ENCODE assay signal across 1 cellular context in the genomic region with DNA sequence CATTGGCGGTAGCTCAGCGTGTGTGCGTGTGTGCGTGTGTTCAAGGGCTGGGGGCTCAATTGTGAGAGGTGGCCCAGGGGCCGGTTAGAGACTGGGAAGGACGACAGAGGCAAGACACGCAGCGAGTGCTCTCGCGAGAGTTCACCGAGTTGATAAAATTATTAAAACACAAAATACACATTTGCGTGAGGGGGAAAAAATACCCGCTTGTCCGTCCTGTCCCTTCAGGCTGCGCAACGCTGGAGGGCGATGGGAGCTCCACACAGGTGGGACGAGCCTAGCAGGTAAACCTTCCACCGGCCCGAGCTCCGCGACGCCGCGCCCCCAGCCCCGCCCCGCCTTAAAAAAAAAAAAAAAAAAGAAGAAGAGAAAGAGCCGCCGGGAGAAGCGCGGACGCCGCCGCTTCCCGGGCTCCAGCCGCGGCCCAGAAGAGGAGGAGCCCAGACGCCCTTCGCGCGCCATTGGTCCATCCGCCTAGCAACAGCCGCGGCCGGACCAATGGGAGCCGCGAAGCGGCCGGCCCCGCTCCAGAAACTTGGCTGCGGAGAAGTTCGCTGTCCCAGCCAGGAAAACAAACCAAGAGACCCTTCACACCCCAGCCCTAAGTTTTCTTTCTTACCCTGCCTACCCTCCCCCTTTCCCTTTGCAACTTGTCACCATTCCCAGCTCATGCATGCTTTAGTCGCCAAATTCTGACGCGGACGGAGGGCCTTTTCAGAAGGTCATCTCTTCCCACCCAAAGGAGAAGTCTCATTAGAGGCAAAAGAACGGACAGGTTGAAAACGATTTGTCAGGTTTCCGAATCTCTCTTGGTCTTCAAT.
A peak's percentile ranks its signal among the peaks of the same experiment; 100 is the strongest.
TF ChIP-seq lines count a peak whose summit lies in the region.

No MANE protein-coding gene starts in this region.

TF ChIP-seq in K562, 482 proteins besides CTCF, POLR2A, EP300 and RAD21 (continued from another document and continues in another):
- TF ChIP-seq, protein P1, sequence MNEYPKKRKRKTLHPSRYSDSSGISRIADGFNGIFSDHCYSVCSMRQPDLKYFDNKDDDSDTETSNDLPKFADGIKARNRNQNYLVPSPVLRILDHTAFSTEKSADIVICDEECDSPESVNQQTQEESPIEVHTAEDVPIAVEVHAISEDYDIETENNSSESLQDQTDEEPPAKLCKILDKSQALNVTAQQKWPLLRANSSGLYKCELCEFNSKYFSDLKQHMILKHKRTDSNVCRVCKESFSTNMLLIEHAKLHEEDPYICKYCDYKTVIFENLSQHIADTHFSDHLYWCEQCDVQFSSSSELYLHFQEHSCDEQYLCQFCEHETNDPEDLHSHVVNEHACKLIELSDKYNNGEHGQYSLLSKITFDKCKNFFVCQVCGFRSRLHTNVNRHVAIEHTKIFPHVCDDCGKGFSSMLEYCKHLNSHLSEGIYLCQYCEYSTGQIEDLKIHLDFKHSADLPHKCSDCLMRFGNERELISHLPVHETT (CRISPR knock-in tag; conservative IDR thresholded peaks at IDR 0.05 in 1 of 2, IDR thresholded peaks at IDR 0.05 in 1 of 2): 0 out of 4 replicates have a peak, but pooled peaks of 1 of the 2 experiments have one; percentile 31
- TF ChIP-seq MGA (IDR thresholded peaks at IDR 0.05) (peak; percentile 32; the same call in 1 of the 2 replicates), CTBP1 (IDR thresholded peaks at IDR 0.05; ENCODE audit: borderline replicate concordance) (no peak), NEUROD1 (IDR thresholded peaks at IDR 0.05; ENCODE audit: borderline replicate concordance, low read depth, low read length, partially characterized antibody) (peak; percentile 15), XRCC5 (IDR thresholded peaks at IDR 0.05; ENCODE audit: low read depth, low read length) (0 out of 2 replicates have a peak, but pooled peaks have one; percentile 22), E2F6 (IDR thresholded peaks at IDR 0.05; ENCODE audit: borderline replicate concordance in 1 of 2, extremely low read depth in 1 of 2, insufficient read depth in 1 of 2, insufficient read length in 1 of 2, low read depth in 1 of 2, low read length in 1 of 2, poor library complexity in 1 of 2, severe bottlenecking in 1 of 2) (peak in 1 of 2 experiments; percentile 25), RFX1 (IDR thresholded peaks at IDR 0.05) (peak; percentile 36; the same call in 1 of the 2 replicates), POLR2G (IDR thresholded peaks at IDR 0.05; ENCODE audit: low read depth, low read length) (peak; percentile 78), CBX1 (IDR thresholded peaks at IDR 0.05; ENCODE audit: low read depth) (peak; percentile 47; the same call in 1 of the 2 replicates), RBM25 (IDR thresholded peaks at IDR 0.05; ENCODE audit: low read depth, low read length, severe bottlenecking) (peak; percentile 93), NONO (IDR thresholded peaks at IDR 0.05; ENCODE audit: low read depth in 2 of 2, low read length in 1 of 2) (no peak), POLR2AphosphoS5 (IDR thresholded peaks at IDR 0.05; ENCODE audit: control insufficient read depth, insufficient read depth, low read depth, low read length) (peak; percentile 34; the same call in 1 of the 2 replicates), DIDO1 (tag; IDR thresholded peaks at IDR 0.05; ENCODE audit: low read depth) (0 out of 2 replicates have a peak, but pooled peaks have one; percentile 19), JUN (IDR thresholded peaks at IDR 0.05; ENCODE audit: borderline replicate concordance, low read depth, low read length) (0 out of 2 replicates have a peak, but pooled peaks have one; percentile 27), JUN (CRISPR knock-in tag; IDR thresholded peaks at IDR 0.05; ENCODE audit: borderline replicate concordance) (no peak), GTF2E2 (tag; IDR thresholded peaks at IDR 0.05) (0 out of 2 replicates have a peak, but pooled peaks have one; percentile 73), TOE1 (IDR thresholded peaks at IDR 0.05; ENCODE audit: borderline replicate concordance) (0 out of 2 replicates have a peak, but pooled peaks have one; percentile 2), TOE1 (CRISPR knock-in tag; IDR thresholded peaks at IDR 0.05; ENCODE audit: borderline replicate concordance, low read depth) (no peak), ASH1L (IDR thresholded peaks at IDR 0.05; ENCODE audit: borderline replicate concordance, low read depth, partially characterized antibody) (peak; percentile 79), L3MBTL2 (IDR thresholded peaks at IDR 0.05) (0 out of 2 replicates have a peak, but pooled peaks have one; percentile 8), TAF9B (IDR thresholded peaks at IDR 0.05; ENCODE audit: partially characterized antibody) (peak; percentile 45), CCAR2 (IDR thresholded peaks at IDR 0.05; ENCODE audit: low read depth, low read length) (0 out of 2 replicates have a peak, but pooled peaks have one; percentile 44), FIP1L1 (IDR thresholded peaks at IDR 0.05; ENCODE audit: low read depth, low read length, poor library complexity, severe bottlenecking) (peak; percentile 31), TAF7 (tag; IDR thresholded peaks at IDR 0.05) (peak; percentile 70), FOSL1 (tag; conservative IDR thresholded peaks at IDR 0.05) (peak; percentile 35), EP400 (IDR thresholded peaks at IDR 0.05) (peak; percentile 58; the same call in 1 of the 2 replicates), CC2D1A (IDR thresholded peaks at IDR 0.05) (no peak), NR2C2 (CRISPR knock-in tag; IDR thresholded peaks at IDR 0.05) (no peak), NR2C2 (tag; IDR thresholded peaks at IDR 0.05) (peak; percentile 58), TBP (optimal IDR thresholded peaks at IDR 0.05; ENCODE audit: low read depth, low read length) (peak; percentile 53), NRF1 (conservative IDR thresholded peaks at IDR 0.05 in 1 of 2, IDR thresholded peaks at IDR 0.05 in 1 of 2) (peak; percentile 56 to 59; a peak in 3 of 4 replicates)
- TF ChIP-seq, protein P2, sequence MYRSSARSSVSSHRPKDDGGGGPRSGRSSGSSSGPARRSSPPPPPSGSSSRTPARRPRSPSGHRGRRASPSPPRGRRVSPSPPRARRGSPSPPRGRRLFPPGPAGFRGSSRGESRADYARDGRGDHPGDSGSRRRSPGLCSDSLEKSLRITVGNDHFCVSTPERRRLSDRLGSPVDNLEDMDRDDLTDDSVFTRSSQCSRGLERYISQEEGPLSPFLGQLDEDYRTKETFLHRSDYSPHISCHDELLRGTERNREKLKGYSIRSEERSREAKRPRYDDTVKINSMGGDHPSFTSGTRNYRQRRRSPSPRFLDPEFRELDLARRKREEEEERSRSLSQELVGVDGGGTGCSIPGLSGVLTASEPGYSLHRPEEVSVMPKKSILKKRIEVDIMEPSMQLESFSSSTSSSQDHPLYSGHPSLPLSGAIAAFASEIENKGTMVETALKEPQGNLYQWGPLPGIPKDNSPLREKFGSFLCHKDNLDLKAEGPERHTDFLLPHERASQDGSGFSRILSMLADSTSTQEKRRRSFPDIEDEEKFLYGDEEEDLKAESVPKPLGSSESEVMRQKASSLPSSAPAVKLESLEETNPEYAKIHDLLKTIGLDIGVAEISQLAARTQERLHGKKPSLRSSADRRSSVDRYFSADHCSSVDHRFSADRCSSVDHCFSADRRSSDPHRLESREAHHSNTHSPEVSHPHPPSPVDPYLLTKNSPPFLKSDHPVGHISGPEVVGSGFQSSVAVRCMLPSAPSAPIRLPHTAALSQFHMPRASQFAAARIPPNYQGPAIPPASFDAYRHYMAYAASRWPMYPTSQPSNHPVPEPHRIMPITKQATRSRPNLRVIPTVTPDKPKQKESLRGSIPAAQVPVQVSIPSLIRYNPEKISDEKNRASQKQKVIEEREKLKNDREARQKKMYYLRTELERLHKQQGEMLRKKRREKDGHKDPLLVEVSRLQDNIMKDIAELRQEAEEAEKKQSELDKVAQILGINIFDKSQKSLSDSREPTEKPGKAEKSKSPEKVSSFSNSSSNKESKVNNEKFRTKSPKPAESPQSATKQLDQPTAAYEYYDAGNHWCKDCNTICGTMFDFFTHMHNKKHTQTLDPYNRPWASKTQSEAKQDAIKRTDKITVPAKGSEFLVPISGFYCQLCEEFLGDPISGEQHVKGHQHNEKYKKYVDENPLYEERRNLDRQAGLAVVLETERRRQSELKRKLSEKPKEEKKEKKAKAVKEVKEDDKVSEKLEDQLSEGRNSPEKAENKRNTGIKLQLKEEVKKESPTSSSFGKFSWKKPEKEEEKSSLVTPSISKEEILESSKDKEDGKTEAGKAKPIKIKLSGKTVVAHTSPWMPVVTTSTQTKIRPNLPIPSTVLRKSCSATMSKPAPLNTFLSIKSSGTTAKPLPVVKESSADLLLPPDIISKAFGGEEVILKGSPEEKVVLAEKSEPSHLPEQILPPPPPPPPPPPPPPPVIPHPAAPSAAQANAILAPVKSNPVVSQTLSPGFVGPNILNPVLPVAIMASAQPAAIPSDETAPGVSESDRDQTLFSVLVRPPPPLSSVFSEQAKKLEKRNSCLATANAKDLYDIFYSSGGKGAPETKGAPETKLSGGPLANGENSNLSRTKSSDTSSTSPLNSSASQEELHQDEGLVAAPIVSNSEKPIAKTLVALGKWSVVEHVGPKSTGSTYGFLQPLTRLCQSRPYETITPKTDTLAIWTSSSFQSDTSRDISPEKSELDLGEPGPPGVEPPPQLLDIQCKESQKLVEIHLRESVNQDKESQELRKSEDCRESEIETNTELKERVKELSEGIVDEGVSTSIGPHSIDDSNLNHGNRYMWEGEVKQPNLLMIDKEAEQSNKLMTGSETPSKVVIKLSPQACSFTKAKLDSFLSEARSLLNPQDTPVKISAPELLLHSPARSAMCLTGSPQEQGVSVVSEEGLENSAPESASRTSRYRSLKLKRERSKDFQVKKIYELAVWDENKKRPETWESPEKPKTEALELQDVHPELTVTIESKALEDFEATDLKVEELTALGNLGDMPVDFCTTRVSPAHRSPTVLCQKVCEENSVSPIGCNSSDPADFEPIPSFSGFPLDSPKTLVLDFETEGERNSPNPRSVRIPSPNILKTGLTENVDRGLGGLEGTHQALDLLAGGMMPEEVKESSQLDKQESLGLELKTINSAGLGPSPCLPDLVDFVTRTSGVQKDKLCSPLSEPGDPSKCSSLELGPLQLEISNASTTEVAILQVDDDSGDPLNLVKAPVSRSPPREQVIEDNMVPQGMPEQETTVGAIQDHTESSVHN (IDR thresholded peaks at IDR 0.05; ENCODE audit: borderline replicate concordance in 1 of 2, low read depth in 1 of 2): no peak
